ENCODE assay signal across 7 cellular contexts in the genomic region with DNA sequence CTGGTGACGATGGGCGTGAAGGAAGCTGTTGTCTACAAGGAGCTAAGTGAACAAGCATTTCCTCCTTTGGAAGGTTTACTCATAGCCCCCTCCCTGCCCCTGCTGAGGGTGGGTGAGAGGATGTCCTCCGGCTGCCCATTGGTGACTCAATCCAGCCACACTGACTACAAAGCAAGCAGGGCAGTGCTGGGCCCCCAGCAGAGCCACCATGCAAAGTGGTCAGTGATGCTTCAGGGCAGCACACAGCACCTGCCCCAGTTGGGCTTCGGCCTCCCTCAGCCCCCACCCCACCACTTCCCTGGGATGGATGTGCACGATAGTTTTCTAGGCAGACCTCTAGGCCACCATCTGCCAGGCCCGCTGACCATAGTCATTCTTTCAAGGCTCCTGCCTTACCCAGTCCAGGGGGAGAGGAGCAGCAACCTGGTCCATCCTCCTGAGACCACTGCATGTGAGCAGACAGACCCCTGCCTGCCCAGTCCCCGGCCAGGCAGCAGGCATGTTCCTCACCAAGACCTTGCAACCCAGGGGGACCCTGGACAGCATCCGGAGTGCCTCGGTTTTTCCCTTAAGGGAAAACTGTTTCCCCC.
DNase-seq lines count a peak whose midpoint lies in the region; ATAC-seq and TF ChIP-seq lines count a peak whose summit lies in the region.

No MANE protein-coding gene starts in this region.

- peak overlapping the region; percentile 50 for H4K8ac ChIP-seq in mesenchymal stem cell (ENCODE audit: low read length)

- H2BK15ac ChIP-seq in mesenchymal stem cell (ENCODE audit: low read depth, poor library complexity, severe bottlenecking) = no peak overlapping the region

- H3K4me3 ChIP-seq in Peyer's patch = no peak overlapping the region
- peak overlapping the region in 56 of 59 donors; percentile 5 to 63 (median 38) for H3K4me3 ChIP-seq in dorsolateral prefrontal cortex
- no peak overlapping the region for H3K4me3 ChIP-seq in mesenchymal stem cell (ENCODE audit: insufficient read depth in 1 of 2, low read depth in 1 of 2, low read length in 2 of 2)
- peak overlapping the region in 2 of 4 donors; percentile 21 to 24 for H3K4me3 ChIP-seq in upper lobe of left lung

- H2BK5ac ChIP-seq in mesenchymal stem cell (ENCODE audit: low read depth, low read length, poor library complexity, severe bottlenecking) = no peak overlapping the region

- peaks cover 2% of the 10 kb centered on the region for H3K79me1 ChIP-seq in mesenchymal stem cell (replicated peaks; ENCODE audit: low read length, poor library complexity, severe bottlenecking)

- H3K27me3 Mint-ChIP-seq in natural killer cell treated with Interleukin-12 subunit alpha and Interleukin-12 subunit beta and Interleukin-15 and Interleukin-18, amount 100 ng/mL, for 72 hours = no peaks in the 10 kb centered on the region

- H3K14ac ChIP-seq in mesenchymal stem cell (ENCODE audit: low read length in 2 of 2) = no peak overlapping the region

- peak overlapping the region; percentile 48 to 68 for H3K4ac ChIP-seq in mesenchymal stem cell (ENCODE audit: low read depth in 1 of 2, low read length in 2 of 2)

- H3K27ac Mint-ChIP-seq in natural killer cell treated with Interleukin-12 subunit alpha and Interleukin-12 subunit beta and Interleukin-15 and Interleukin-18, amount 100 ng/mL, for 72 hours = no peak overlapping the region

- TF ChIP-seq POLR2A in Peyer's patch (IDR thresholded peaks at IDR 0.05) = no peak
- TF ChIP-seq POLR2A in upper lobe of left lung (IDR thresholded peaks at IDR 0.05) = no peak

- peak overlapping the region; percentile 2 to 90 for H2BK12ac ChIP-seq in mesenchymal stem cell (ENCODE audit: low read length in 2 of 2)

- no peaks in the 10 kb centered on the region for H3K9me3 ChIP-seq in Peyer's patch
- H3K9me3 ChIP-seq in mesenchymal stem cell (ENCODE audit: control insufficient read depth, low read length) = no peaks in the 10 kb centered on the region
- H3K9me3 ChIP-seq in upper lobe of left lung = no peaks in the 10 kb centered on the region

- no peak overlapping the region for H2AK5ac ChIP-seq in mesenchymal stem cell (ENCODE audit: low read length, severe bottlenecking)

- peak overlapping the region; percentile 2 for H2BK120ac ChIP-seq in mesenchymal stem cell (ENCODE audit: low read depth, low read length)

- no peak for TF ChIP-seq CTCF in Peyer's patch (IDR thresholded peaks at IDR 0.05)
- no peak for TF ChIP-seq CTCF in dorsolateral prefrontal cortex (IDR thresholded peaks at IDR 0.05 in 54 of 56, conservative IDR thresholded peaks at IDR 0.05 in 2 of 56; ENCODE audit: low read depth in 1 of 56, partially characterized antibody in 56 of 56)
- peak in 1 of 6 experiments; percentile 11 for TF ChIP-seq CTCF in upper lobe of left lung (IDR thresholded peaks at IDR 0.05)
- TF ChIP-seq CTCF in GM13976 (IDR thresholded peaks at IDR 0.05; ENCODE audit: borderline replicate concordance, control extremely low read depth, extremely low read depth, insufficient read depth, missing control alignments) = no peak

- H3K36me3 Mint-ChIP-seq in natural killer cell treated with Interleukin-12 subunit alpha and Interleukin-12 subunit beta and Interleukin-15 and Interleukin-18, amount 100 ng/mL, for 72 hours = no peaks in the 10 kb centered on the region

- H3K9me3 Mint-ChIP-seq in natural killer cell treated with Interleukin-12 subunit alpha and Interleukin-12 subunit beta and Interleukin-15 and Interleukin-18, amount 100 ng/mL, for 72 hours = no peaks in the 10 kb centered on the region

- H3K4me2 ChIP-seq in mesenchymal stem cell (ENCODE audit: low read length, poor library complexity, severe bottlenecking) = no peak overlapping the region

- peak overlapping the region; percentile 67 for H4K91ac ChIP-seq in mesenchymal stem cell (ENCODE audit: low read length)

- H3K23ac ChIP-seq in mesenchymal stem cell (ENCODE audit: low read length in 2 of 2) = peak overlapping the region in 1 of 2 experiments; percentile 5

- H3K27ac ChIP-seq in Peyer's patch (peak overlapping the region; percentile 57 to 85 (median 71)), dorsolateral prefrontal cortex (peak overlapping the region; percentile 73 to 100 (median 97)), mesenchymal stem cell (ENCODE audit: low read length, poor library complexity, severe bottlenecking) (no peak overlapping the region), upper lobe of left lung (peak overlapping the region; percentile 85 to 92 (median 88))

- in situ Hi-C loops in GM13976 (cut with MboI; ENCODE audit: low sequenced_read_pairs, unreplicated experiment) = no loop called here

- peak overlapping the region; percentile 67 to 75 for H3K18ac ChIP-seq in mesenchymal stem cell (ENCODE audit: low read depth in 1 of 2, low read length in 2 of 2)

- intact Hi-C loops in dorsolateral prefrontal cortex (cut with DNase I) = loop anchor here in 1 of 2 donors (10.0 kb wide), 1 partner anchor 539 kb away; no protein-coding TSS in a partner anchor

- H2AFZ ChIP-seq in mesenchymal stem cell (ENCODE audit: low read depth, low read length) = no peak overlapping the region

- ATAC-seq in upper lobe of left lung (ENCODE audit: low FRiP score in 2 of 2) (peak; percentile 13 to 35), HG02938 (IDR thresholded peaks at IDR 0.05; ENCODE audit: unreplicated experiment) (no peak)
- ATAC-seq in natural killer cell treated with Interleukin-12 subunit alpha and Interleukin-12 subunit beta and Interleukin-15 and Interleukin-18, amount 100 ng/mL, for 72 hours = no peak

- H3K4me1 Mint-ChIP-seq in natural killer cell treated with Interleukin-12 subunit alpha and Interleukin-12 subunit beta and Interleukin-15 and Interleukin-18, amount 100 ng/mL, for 72 hours (ENCODE audit: low read depth in 2 of 2) = peaks cover 5 to 7% of the 10 kb centered on the region in 2 donors

- no peak overlapping the region for H3K4me3 Mint-ChIP-seq in natural killer cell treated with Interleukin-12 subunit alpha and Interleukin-12 subunit beta and Interleukin-15 and Interleukin-18, amount 100 ng/mL, for 72 hours

- peaks cover 0 to 7% (median 0%) of the 10 kb centered on the region in 4 donors for H3K4me1 ChIP-seq in Peyer's patch
- H3K4me1 ChIP-seq in mesenchymal stem cell (ENCODE audit: control insufficient read depth, insufficient read depth, low read depth, low read length) = peaks cover 32% of the 10 kb centered on the region
- peaks cover 17 to 32% (median 21%) of the 10 kb centered on the region in 4 donors for H3K4me1 ChIP-seq in upper lobe of left lung

- DNase-seq in Peyer's patch = peak in 2 of 3 donors; percentile 5 to 40
- peak in 9 of 10 donors; percentile 21 to 75 (median 47) for DNase-seq in dorsolateral prefrontal cortex
- DNase-seq in mesenchymal stem cell = peak; percentile 82
- no peak for DNase-seq in upper lobe of left lung
- DNase-seq in GM13976 (ENCODE audit: low spot score) = no peak
- DNase-seq in natural killer cell treated with Interleukin-12 subunit alpha and Interleukin-12 subunit beta and Interleukin-15 and Interleukin-18, amount 100 ng/mL, for 72 hours (ENCODE audit: low spot score) = no peak

- peak in 1 of 4 donors; percentile 4 for TF ChIP-seq EP300 in upper lobe of left lung (IDR thresholded peaks at IDR 0.05)

- H3K27me3 ChIP-seq in Peyer's patch (no peaks in the 10 kb centered on the region), dorsolateral prefrontal cortex (no peaks in the 10 kb centered on the region), mesenchymal stem cell (ENCODE audit: control insufficient read depth in 1 of 2, insufficient read depth in 1 of 2, low read length in 2 of 2) (no peaks in the 10 kb centered on the region), upper lobe of left lung (no peaks in the 10 kb centered on the region)

- 58% methylated on average over 9 of the region's 9 CpGs for WGBS in mesenchymal stem cell
- 60 to 74% methylated on average over 6 to 9 of the region's 9 CpGs for WGBS in upper lobe of left lung, 2 donors

- peaks cover 0 to 22% (median 0%) of the 10 kb centered on the region in 3 donors for H3K36me3 ChIP-seq in Peyer's patch
- H3K36me3 ChIP-seq in mesenchymal stem cell (ENCODE audit: control insufficient read depth in 1 of 2, insufficient read depth in 2 of 2, low read depth in 1 of 2, low read length in 2 of 2) = peaks cover 29% of the 10 kb centered on the region in 2 experiments
- H3K36me3 ChIP-seq in upper lobe of left lung = peaks cover 0 to 35% (median 18%) of the 10 kb centered on the region in 4 donors

- H3K9ac ChIP-seq in mesenchymal stem cell (ENCODE audit: low read length) = no peak overlapping the region

Comparison
In these comparisons a context has a peak if more than half of its experiments do, and no peak if none do; other contexts are left out.
1. DNase-seq: peak in Peyer's patch (2 of 3), dorsolateral prefrontal cortex (9 of 10) and mesenchymal stem cell (single experiment); none in upper lobe of left lung (0 of 2), GM13976 (single experiment) and natural killer cell treated with Interleukin-12 subunit alpha and Interleukin-12 subunit beta and Interleukin-15 and Interleukin-18, amount 100 ng/mL, for 72 hours (single experiment).
2. H3K4me3 ChIP-seq: peak in dorsolateral prefrontal cortex (56 of 59); none in Peyer's patch (0 of 4) and mesenchymal stem cell (0 of 2).
3. ATAC-seq: peak in upper lobe of left lung (2 of 2); none in HG02938 (single experiment) and natural killer cell treated with Interleukin-12 subunit alpha and Interleukin-12 subunit beta and Interleukin-15 and Interleukin-18, amount 100 ng/mL, for 72 hours (0 of 2).